In the genomic region with DNA sequence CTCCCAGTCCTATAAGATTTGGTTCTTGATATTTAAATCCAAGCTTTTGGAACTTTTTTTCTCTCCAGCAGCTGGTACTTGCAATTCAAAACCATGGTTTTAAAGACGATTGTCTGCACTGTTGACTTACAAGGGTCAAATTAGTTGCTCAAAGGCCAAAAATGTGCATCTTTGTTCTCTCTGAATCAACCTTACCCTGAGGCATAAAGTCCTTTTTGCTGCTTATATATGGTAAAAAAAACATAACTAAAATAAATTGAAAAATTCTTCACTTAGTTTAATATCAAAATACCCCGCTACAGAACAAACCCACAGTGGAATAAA, we compare ENCODE assay signal across 17 cellular contexts.
"Had no signal": no experiment of that assay in that cellular context is flagged by ENCODE, and none has a peak within 500 bp of the region (broad histone marks: within the 10 kb centered on the region; RNA-seq: fewer than 3 reads in every experiment).

No MANE protein-coding gene starts in this region.

- H3K27me3 Mint-ChIP-seq: activated CD4-positive, alpha-beta memory T cell treated with anti-CD3 and anti-CD28 coated beads, Interleukin-2, amount 10 ng/mL, durations not matched to agents 7 days and 5 days; activated naive CD4-positive, alpha-beta T cell treated with anti-CD3 and anti-CD28 coated beads, Interleukin-2, amount 50 U/mL, for 24 hours; activated T-cell treated with anti-CD3 and anti-CD28 coated beads, Interleukin-2, amount 50 U/mL, for 24 hours; central memory CD8-positive, alpha-beta T cell; memory B cell; naive thymus-derived CD8-positive, alpha-beta T cell had no signal

- H3K9me3 ChIP-seq: esophagus muscularis mucosa, left ventricle myocardium inferior, transverse colon had no signal

- H3K27ac ChIP-seq: esophagus muscularis mucosa, left ventricle myocardium inferior, transverse colon had no signal

- ATAC-seq: naive thymus-derived CD8-positive, alpha-beta T cell; right cardiac atrium; stimulated activated naive CD8-positive, alpha-beta T cell treated with anti-CD3 and anti-CD28 coated beads, Interleukin-15, Interleukin-2, amounts not matched to agents 100 U/mL and 50 U/mL, for 24 hours had no signal

- H3K4me3 ChIP-seq: esophagus muscularis mucosa, left ventricle myocardium inferior, transverse colon had no signal

- DNase-seq: activated CD4-positive, alpha-beta memory T cell treated with anti-CD3 and anti-CD28 coated beads, Interleukin-2, amount 10 ng/mL, durations not matched to agents 7 days and 5 days; activated T-cell treated with anti-CD3 and anti-CD28 coated beads, Interleukin-2, amount 50 U/mL, for 24 hours; cortex of kidney; effector CD4-positive, alpha-beta T cell; glutamatergic neuron; left ventricle myocardium inferior; naive thymus-derived CD8-positive, alpha-beta T cell; nucleus accumbens; right cardiac atrium; small intestine; stimulated activated naive CD8-positive, alpha-beta T cell treated with anti-CD3 and anti-CD28 coated beads, Interleukin-15, Interleukin-2, amounts not matched to agents 100 U/mL and 50 U/mL, for 24 hours; T-helper 1 cell; transverse colon had no signal

- H3K4me1 Mint-ChIP-seq: activated CD4-positive, alpha-beta memory T cell treated with anti-CD3 and anti-CD28 coated beads, Interleukin-2, amount 10 ng/mL, durations not matched to agents 7 days and 5 days; activated naive CD4-positive, alpha-beta T cell treated with anti-CD3 and anti-CD28 coated beads, Interleukin-2, amount 50 U/mL, for 24 hours; central memory CD8-positive, alpha-beta T cell; memory B cell; naive thymus-derived CD8-positive, alpha-beta T cell had no signal

- H3K27ac Mint-ChIP-seq: activated CD4-positive, alpha-beta memory T cell treated with anti-CD3 and anti-CD28 coated beads, Interleukin-2, amount 10 ng/mL, durations not matched to agents 7 days and 5 days; activated naive CD4-positive, alpha-beta T cell treated with anti-CD3 and anti-CD28 coated beads, Interleukin-2, amount 50 U/mL, for 24 hours; activated T-cell treated with anti-CD3 and anti-CD28 coated beads, Interleukin-2, amount 50 U/mL, for 24 hours; memory B cell; naive thymus-derived CD8-positive, alpha-beta T cell had no signal

- H3K36me3 Mint-ChIP-seq: activated naive CD4-positive, alpha-beta T cell treated with anti-CD3 and anti-CD28 coated beads, Interleukin-2, amount 50 U/mL, for 24 hours; memory B cell; naive thymus-derived CD8-positive, alpha-beta T cell had no signal

- H3K9me3 Mint-ChIP-seq: activated CD4-positive, alpha-beta memory T cell treated with anti-CD3 and anti-CD28 coated beads, Interleukin-2, amount 10 ng/mL, durations not matched to agents 7 days and 5 days; activated T-cell treated with anti-CD3 and anti-CD28 coated beads, Interleukin-2, amount 50 U/mL, for 24 hours; central memory CD8-positive, alpha-beta T cell had no signal

- H3K36me3 ChIP-seq: esophagus muscularis mucosa, left ventricle myocardium inferior, transverse colon had no signal

- H3K4me3 Mint-ChIP-seq: activated CD4-positive, alpha-beta memory T cell treated with anti-CD3 and anti-CD28 coated beads, Interleukin-2, amount 10 ng/mL, durations not matched to agents 7 days and 5 days; activated naive CD4-positive, alpha-beta T cell treated with anti-CD3 and anti-CD28 coated beads, Interleukin-2, amount 50 U/mL, for 24 hours; activated T-cell treated with anti-CD3 and anti-CD28 coated beads, Interleukin-2, amount 50 U/mL, for 24 hours; central memory CD8-positive, alpha-beta T cell; memory B cell; naive thymus-derived CD8-positive, alpha-beta T cell had no signal

- H3K27me3 ChIP-seq: esophagus muscularis mucosa, transverse colon had no signal

- H3K4me1 ChIP-seq: esophagus muscularis mucosa, left ventricle myocardium inferior, transverse colon had no signal
